In the genomic region with DNA sequence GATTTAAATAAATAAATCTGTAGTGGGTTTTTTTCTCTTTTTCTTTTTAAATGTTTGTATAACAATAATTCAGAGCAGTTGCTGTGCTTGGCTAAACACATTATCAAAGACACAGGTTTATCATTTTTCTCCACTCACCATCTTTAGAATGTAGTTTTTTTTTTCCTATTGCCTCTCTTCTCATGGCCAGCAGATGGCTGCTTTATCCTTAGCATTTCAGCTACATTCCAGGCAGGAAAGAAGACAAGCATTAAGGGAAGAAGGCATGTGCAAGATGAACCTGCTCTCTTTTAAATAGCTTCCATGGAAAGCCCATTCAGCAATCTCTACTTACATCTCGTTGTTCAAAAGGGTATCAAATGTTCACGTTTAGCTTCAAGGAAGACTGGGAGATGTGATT, we compare ENCODE assay signal across 9 cellular contexts. TPM values are rescaled to one million over a fixed set of nuclear protein-coding genes. Genes with fewer than 3 reads are reported as not detected.
DNase-seq lines count a peak whose midpoint lies in the region; ATAC-seq and TF ChIP-seq lines count a peak whose summit lies in the region.
"Had no signal": no experiment of that assay in that cellular context is flagged by ENCODE, and none has a peak within 500 bp of the region (broad histone marks: within the 10 kb centered on the region; RNA-seq: fewer than 3 reads in every experiment).

No MANE protein-coding gene starts in this region.

- peaks cover 72 to 94% (median 92%) of the 10 kb centered on the region in 3 donors for H3K4me1 Mint-ChIP-seq in CD8-positive, alpha-beta memory T cell
- peaks cover 7% of the 10 kb centered on the region for H3K4me1 Mint-ChIP-seq in brain

- no peak for DNase-seq in CD8-positive, alpha-beta memory T cell
- DNase-seq in M059J (ENCODE audit: low read depth) (peak; percentile 9), myocyte (ENCODE audit: low read depth) (peak; percentile 7), UCSD-AML1 (lab: John Stamatoyannopoulos, UW; ENCODE audit: unreplicated experiment) (no peak)

- H3K27me3 ChIP-seq in CD8-positive, alpha-beta memory T cell (ENCODE audit: insufficient read depth, low read length, poor library complexity, severe bottlenecking): no peaks in the 10 kb centered on the region
- H3K27me3 ChIP-seq: breast epithelium had no signal

- H3K4me3 Mint-ChIP-seq in CD8-positive, alpha-beta memory T cell: no peak overlapping the region
- H3K4me3 Mint-ChIP-seq in brain: no peak overlapping the region

- POLR2A ChIA-PET in CD8-positive, alpha-beta memory T cell (lab: Charles Lee): no interaction called here

- H3K27me3 Mint-ChIP-seq in CD8-positive, alpha-beta memory T cell: no peaks in the 10 kb centered on the region
- H3K27me3 Mint-ChIP-seq in brain: peaks cover 7% of the 10 kb centered on the region

- peaks cover 46% of the 10 kb centered on the region for H3K4me1 ChIP-seq in CD8-positive, alpha-beta memory T cell (ENCODE audit: insufficient read depth, low read length)
- H3K4me1 ChIP-seq: breast epithelium had no signal

- peaks cover 5 to 48% (median 25%) of the 10 kb centered on the region in 3 donors for H3K36me3 Mint-ChIP-seq in CD8-positive, alpha-beta memory T cell
- H3K36me3 Mint-ChIP-seq in brain: no peaks in the 10 kb centered on the region

- no peak overlapping the region for H3K27ac ChIP-seq in CD8-positive, alpha-beta memory T cell (ENCODE audit: low read depth, low read length)
- H3K27ac ChIP-seq: breast epithelium had no signal

- TF ChIP-seq CTCF in brain (conservative IDR thresholded peaks at IDR 0.05): peak; percentile 58 to 61

- H3K4me3 ChIP-seq in CD8-positive, alpha-beta memory T cell (ENCODE audit: low read length): no peak overlapping the region
- H3K4me3 ChIP-seq: breast epithelium had no signal

- ATAC-seq in HG03469 (IDR thresholded peaks at IDR 0.05; ENCODE audit: unreplicated experiment): no peak
- no peak for ATAC-seq in HG02610 (IDR thresholded peaks at IDR 0.05; ENCODE audit: unreplicated experiment)
- no peak for ATAC-seq in GM21619 (IDR thresholded peaks at IDR 0.05; ENCODE audit: unreplicated experiment)

- H3K27ac Mint-ChIP-seq in CD8-positive, alpha-beta memory T cell: peak overlapping the region in 5 of 8 donors; percentile 10 to 67 (median 47)
- H3K27ac Mint-ChIP-seq in brain: peak overlapping the region in 1 of 5 experiments; percentile 65

- H3K36me3 ChIP-seq in CD8-positive, alpha-beta memory T cell (ENCODE audit: insufficient read depth, low read length): peaks cover 5% of the 10 kb centered on the region
- H3K36me3 ChIP-seq: breast epithelium had no signal

- CTCF ChIA-PET in CD8-positive, alpha-beta memory T cell (lab: Charles Lee): no interaction called here

- H3K9me3 Mint-ChIP-seq in CD8-positive, alpha-beta memory T cell: no peaks in the 10 kb centered on the region
- H3K9me3 Mint-ChIP-seq in brain: no peaks in the 10 kb centered on the region

- H3K9me3 ChIP-seq in CD8-positive, alpha-beta memory T cell (ENCODE audit: low read length): no peaks in the 10 kb centered on the region
- H3K9me3 ChIP-seq: breast epithelium had no signal

RNA-seq across cellular contexts. Expression of gene ARHGAP15, which starts 42.6 kb away (rescaled TPM):
- 10 to 100 TPM; 41.3 to 41.4 TPM for total RNA-seq in CD8-positive, alpha-beta memory T cell
- polyA plus RNA-seq in CD8-positive, alpha-beta memory T cell: 328 TPM
- total RNA-seq in M059J (2014; rRNA removed; shearing (Covaris generic)): not detected in 2 replicates
- 1.2 TPM for polyA plus RNA-seq in brain (ENCODE audit: insufficient read depth, low read depth, low replicate concordance)
- total RNA-seq in myocyte: not detected in 2 replicates
- polyA plus RNA-seq in myocyte (2012): not detected

Comparison
In these comparisons a context has a peak if more than half of its experiments do, and no peak if none do; other contexts are left out.
1. DNase-seq: peak in M059J (single experiment) and myocyte (single experiment); none in CD8-positive, alpha-beta memory T cell (0 of 5) and UCSD-AML1 (single experiment).
2. RNA of gene ARHGAP15, which starts 42.6 kb away (total RNA-seq): 41.3 to 41.4 TPM in CD8-positive, alpha-beta memory T cell; not detected in M059J and not detected in myocyte; every median in the first group is over 10 times any median in the second.